11 cellular contexts compared by ENCODE assay signal in the genomic region with DNA sequence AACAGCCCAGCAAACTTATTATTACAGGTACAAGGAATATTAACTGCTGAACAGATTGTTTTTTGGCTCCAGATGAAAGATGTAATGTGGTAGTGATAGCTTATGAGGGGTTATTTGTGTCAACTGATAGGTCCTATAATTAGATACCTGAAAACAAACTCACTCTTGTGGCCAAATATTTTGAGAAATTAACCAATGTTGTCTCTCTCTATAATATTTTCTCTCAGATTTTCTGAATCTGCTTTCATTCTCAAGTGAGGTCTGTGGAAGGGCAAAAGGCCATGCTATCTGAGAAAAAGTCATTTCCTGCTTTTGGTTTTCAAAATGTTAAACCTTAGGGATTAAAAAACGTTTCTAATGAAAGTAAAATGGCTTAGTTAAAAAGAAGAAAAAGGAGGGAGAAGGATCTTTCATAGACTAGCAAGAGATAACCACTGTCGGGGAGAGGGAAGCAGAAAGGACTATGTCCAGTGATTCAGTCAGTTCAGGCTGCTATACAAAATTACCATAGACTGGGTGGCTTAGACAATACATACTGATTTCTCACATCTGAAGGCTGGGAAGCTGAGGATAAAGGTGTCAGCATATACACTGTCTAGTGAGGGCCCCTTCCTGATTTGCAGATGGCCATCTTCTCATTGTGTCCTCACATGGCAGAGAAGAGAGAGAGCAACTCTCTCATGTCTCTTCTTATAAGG.
DNase-seq lines count a peak whose midpoint lies in the region; ATAC-seq and TF ChIP-seq lines count a peak whose summit lies in the region.
"Had no signal": no experiment of that assay in that cellular context is flagged by ENCODE, and none has a peak within 500 bp of the region (broad histone marks: within the 10 kb centered on the region; RNA-seq: fewer than 3 reads in every experiment).

No MANE protein-coding gene starts in this region.

- H3K27ac ChIP-seq in lung (ENCODE audit: low read depth in 1 of 2, low read length in 1 of 2), result peak overlapping the region; percentile 59 to 93
- no peak overlapping the region for H3K27ac ChIP-seq in CD8-positive, alpha-beta memory T cell (ENCODE audit: low read depth, low read length)
- H3K27ac ChIP-seq: BLaER1 treated with 17β-estradiol and CSF1 and Interleukin-3, amounts not matched to agents 10 nM and 100 nM had no signal

- H3K27ac Mint-ChIP-seq in CD8-positive, alpha-beta memory T cell, result no peak overlapping the region

- H3K4me3 ChIP-seq in lung, result no peak overlapping the region
- no peak overlapping the region for H3K4me3 ChIP-seq in CD8-positive, alpha-beta memory T cell (ENCODE audit: low read length)
- H3K4me3 ChIP-seq: BLaER1 treated with 17β-estradiol and CSF1 and Interleukin-3, amounts not matched to agents 10 nM and 100 nM; tibial artery had no signal

- TF ChIP-seq POLR2A in GM18505 (IDR thresholded peaks at IDR 0.05; ENCODE audit: borderline replicate concordance, extremely low read depth, insufficient read depth, insufficient read length), result no peak

- ATAC-seq in GM18505 (IDR thresholded peaks at IDR 0.05; ENCODE audit: unreplicated experiment) (peak; percentile 44), GM21529 (IDR thresholded peaks at IDR 0.05; ENCODE audit: unreplicated experiment) (peak; percentile 63), HG03442 (IDR thresholded peaks at IDR 0.05; ENCODE audit: unreplicated experiment) (peak; percentile 34), lung (ENCODE audit: insufficient read depth, low FRiP score) (no peak)
- ATAC-seq: Panc1 had no signal

- H3K36me3 Mint-ChIP-seq in CD8-positive, alpha-beta memory T cell, result no peaks in the 10 kb centered on the region

- POLR2A ChIA-PET in CD8-positive, alpha-beta memory T cell (lab: Charles Lee), result no interaction called here

- peaks cover 0 to 25% of the 10 kb centered on the region in 2 donors for H3K4me1 ChIP-seq in lung (ENCODE audit: control insufficient read depth in 2 of 2, insufficient read depth in 2 of 2, low read length in 2 of 2)
- H3K4me1 ChIP-seq in CD8-positive, alpha-beta memory T cell (ENCODE audit: insufficient read depth, low read length), result no peaks in the 10 kb centered on the region

- H3K27me3 Mint-ChIP-seq in CD8-positive, alpha-beta memory T cell, result peaks cover 1 to 12% of the 10 kb centered on the region in 2 donors

- no peaks in the 10 kb centered on the region for H3K9me3 ChIP-seq in lung (ENCODE audit: control insufficient read depth in 2 of 2, insufficient read depth in 1 of 2, low read length in 1 of 2)
- no peaks in the 10 kb centered on the region for H3K9me3 ChIP-seq in CD8-positive, alpha-beta memory T cell (ENCODE audit: low read length)
- H3K9me3 ChIP-seq: tibial artery had no signal

- H3K4me1 Mint-ChIP-seq in CD8-positive, alpha-beta memory T cell, result no peaks in the 10 kb centered on the region

- H3K9me3 Mint-ChIP-seq in CD8-positive, alpha-beta memory T cell, result no peaks in the 10 kb centered on the region

- H3K27me3 ChIP-seq in lung (ENCODE audit: control insufficient read depth, insufficient read depth), result no peaks in the 10 kb centered on the region
- H3K27me3 ChIP-seq in CD8-positive, alpha-beta memory T cell (ENCODE audit: insufficient read depth, low read length, poor library complexity, severe bottlenecking), result no peaks in the 10 kb centered on the region
- H3K27me3 ChIP-seq: BLaER1 treated with 17β-estradiol and CSF1 and Interleukin-3, amounts not matched to agents 10 nM and 100 nM; tibial artery had no signal

- H3K36me3 ChIP-seq in lung (ENCODE audit: control insufficient read depth in 2 of 2, insufficient read depth in 2 of 2, low read length in 2 of 2), result no peaks in the 10 kb centered on the region
- no peaks in the 10 kb centered on the region for H3K36me3 ChIP-seq in CD8-positive, alpha-beta memory T cell (ENCODE audit: insufficient read depth, low read length)
- H3K36me3 ChIP-seq: BLaER1 treated with 17β-estradiol and CSF1 and Interleukin-3, amounts not matched to agents 10 nM and 100 nM; tibial artery had no signal

- no peak for DNase-seq in lung (ENCODE audit: low spot score)
- DNase-seq in CD8-positive, alpha-beta memory T cell, result no peak
- no peak for DNase-seq in NK-92 treated with Interleukin-12 subunit alpha and Interleukin-12 subunit beta, amount 100 ng/mL, for 24 hours (lab: John Stamatoyannopoulos, UW)
- DNase-seq in inferior parietal cortex (ENCODE audit: extremely low spot score), result no peak
- DNase-seq in activated CD4-positive, alpha-beta T cell treated with anti-CD3 and anti-CD28 coated beads for 1 hour, result no peak

- 47 to 53% methylated on average over 2 of the region's 2 CpGs for WGBS in lung, 2 donors

- H3K4me3 Mint-ChIP-seq in CD8-positive, alpha-beta memory T cell, result no peak overlapping the region

- CTCF ChIA-PET in CD8-positive, alpha-beta memory T cell (lab: Charles Lee), result no interaction called here

- TF ChIP-seq CTCF in lung (IDR thresholded peaks at IDR 0.05; ENCODE audit: control extremely low read depth, extremely low read depth), result no peak
